Comparison of ENCODE assay signal across 29 cellular contexts in the genomic region with DNA sequence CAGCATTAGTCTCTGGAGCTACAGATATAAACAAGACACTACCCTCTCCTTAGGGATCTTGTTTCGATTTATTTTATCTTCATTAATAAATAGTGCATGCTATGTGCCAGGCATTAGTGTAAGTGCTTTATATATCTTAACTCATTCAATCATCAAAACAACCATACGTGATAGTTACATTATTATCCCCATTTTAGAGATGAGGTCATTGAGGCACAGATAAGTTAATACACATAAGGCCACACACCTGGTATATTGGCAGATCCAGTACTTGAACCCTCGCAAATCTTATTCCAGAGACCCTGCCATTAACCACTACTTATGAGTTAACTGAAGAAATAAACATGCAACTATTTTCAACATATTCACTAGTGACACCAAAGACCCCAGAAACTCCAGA.
"Had no signal": no experiment of that assay in that cellular context is flagged by ENCODE, and none has a peak within 500 bp of the region (broad histone marks: within the 10 kb centered on the region; RNA-seq: fewer than 3 reads in every experiment).

No MANE protein-coding gene starts in this region.

- H3K4me3 Mint-ChIP-seq: dendritic cell treated with granulocyte-macrophage colony-stimulating factor and Interleukin-4, amounts not matched to agents 40 ng/mL and 50 ng/mL, for 4 days; effector memory CD8-positive, alpha-beta T cell; endodermal cell had no signal

- H3K4me3 ChIP-seq: colonic mucosa, coronary artery, dorsolateral prefrontal cortex, esophagus muscularis mucosa, esophagus squamous epithelium, gastrocnemius medialis, gastroesophageal sphincter, heart left ventricle, heart right ventricle had no signal

- H3K27ac ChIP-seq: colonic mucosa, coronary artery, dorsolateral prefrontal cortex, epithelial cell of prostate, esophagus muscularis mucosa, esophagus squamous epithelium, foreskin keratinocyte, gastroesophageal sphincter, heart left ventricle, heart right ventricle had no signal

- H3K27me3 Mint-ChIP-seq: dendritic cell treated with granulocyte-macrophage colony-stimulating factor and Interleukin-4, amounts not matched to agents 40 ng/mL and 50 ng/mL, for 4 days had no signal

- H3K9me3 ChIP-seq: colonic mucosa, esophagus muscularis mucosa, esophagus squamous epithelium, gastrocnemius medialis, gastroesophageal sphincter, heart left ventricle, heart right ventricle had no signal

- ATAC-seq: effector memory CD8-positive, alpha-beta T cell; esophagus mucosa; foreskin keratinocyte; gastrocnemius medialis; gastroesophageal sphincter; heart left ventricle; heart right ventricle had no signal

- FAIRE-seq: colon, endometrium, endothelial cell of umbilical vein, frontal cortex had no signal

- H3K36me3 ChIP-seq: colonic mucosa, esophagus muscularis mucosa, esophagus squamous epithelium, gastrocnemius medialis, gastroesophageal sphincter, heart left ventricle, heart right ventricle had no signal

- H3K27me3 ChIP-seq: colonic mucosa, esophagus muscularis mucosa, esophagus squamous epithelium, foreskin keratinocyte, gastrocnemius medialis, gastroesophageal sphincter, heart left ventricle, heart right ventricle had no signal

- H3K27ac Mint-ChIP-seq: dendritic cell treated with granulocyte-macrophage colony-stimulating factor and Interleukin-4, amounts not matched to agents 40 ng/mL and 50 ng/mL, for 4 days; effector memory CD8-positive, alpha-beta T cell; endodermal cell had no signal

- H3K4me1 ChIP-seq: colonic mucosa, foreskin keratinocyte had no signal

- H3K9me3 Mint-ChIP-seq: dendritic cell treated with granulocyte-macrophage colony-stimulating factor and Interleukin-4, amounts not matched to agents 40 ng/mL and 50 ng/mL, for 4 days; effector memory CD8-positive, alpha-beta T cell; endodermal cell had no signal

- DNase-seq: colonic mucosa; cortex of kidney; dermis blood vessel endothelial cell; dorsolateral prefrontal cortex; effector CD4-positive, alpha-beta T cell; effector CD8-positive, alpha-beta T cell; effector memory CD4-positive, alpha-beta T cell; effector memory CD8-positive, alpha-beta T cell; endodermal cell; erythroblast; esophagus squamous epithelium; foreskin fibroblast; foreskin keratinocyte; foreskin melanocyte; gastrocnemius medialis; glutamatergic neuron; head of caudate nucleus; heart left ventricle; heart right ventricle had no signal
